ENCODE assay signal across 10 cellular contexts in the genomic region with DNA sequence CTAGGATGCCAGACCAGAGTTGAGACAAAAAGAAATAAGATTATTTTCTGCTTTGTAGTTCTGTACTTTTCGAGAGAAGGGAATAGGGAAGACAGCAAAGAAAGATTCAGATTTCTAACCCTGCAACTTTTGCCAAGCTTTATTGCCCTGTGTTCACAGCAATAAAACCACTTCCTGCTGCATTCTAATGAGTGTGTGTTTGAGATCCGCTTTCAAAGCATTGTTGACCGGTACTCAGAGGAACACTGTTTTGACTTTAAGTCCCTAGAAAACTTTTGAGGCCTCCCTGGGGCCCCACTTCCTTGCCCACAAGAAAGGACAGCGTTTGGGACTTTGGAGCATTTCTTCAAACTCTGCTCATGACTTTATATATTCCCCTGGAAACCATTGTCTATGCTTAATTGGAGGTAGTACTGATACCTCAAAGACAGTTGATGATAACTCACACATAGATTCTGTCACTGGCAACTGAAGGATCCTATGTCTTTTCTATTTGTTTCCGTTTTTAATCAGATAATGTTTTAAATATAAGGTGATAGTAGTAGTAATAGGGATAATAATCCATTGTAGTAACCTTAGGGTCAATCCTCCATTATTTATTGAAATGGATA. TPM values are rescaled to one million over a fixed set of nuclear protein-coding genes. Genes with fewer than 3 reads are reported as not detected.
A peak's percentile ranks its signal among the peaks of the same experiment; 100 is the strongest.
DNase-seq lines count a peak whose midpoint lies in the region; ATAC-seq and TF ChIP-seq lines count a peak whose summit lies in the region.
"Had no signal": no experiment of that assay in that cellular context is flagged by ENCODE, and none has a peak within 500 bp of the region (broad histone marks: within the 10 kb centered on the region; RNA-seq: fewer than 3 reads in every experiment).

No MANE protein-coding gene starts in this region.

- H2AFZ ChIP-seq in Loucy (ENCODE audit: low read length) (peak overlapping the region; percentile 54), smooth muscle cell (ENCODE audit: low read depth) (peak overlapping the region; percentile 99)

- intact Hi-C loops in breast epithelium (cut with DNase I; ENCODE audit: low total_unique reads) (no loop called here), MCF 10A (cut with micrococcal nuclease) (no loop called here), esophagus muscularis mucosa (cut with DNase I) (no loop called here)

- H3K27ac Mint-ChIP-seq in MCF 10A (ENCODE audit: low read depth, unreplicated experiment), result no peak overlapping the region

- TF ChIP-seq POLR2A in breast epithelium (IDR thresholded peaks at IDR 0.05) (no peak), esophagus muscularis mucosa (IDR thresholded peaks at IDR 0.05; ENCODE audit: low read depth) (no peak)

- H3K36me3 ChIP-seq in breast epithelium, result no peaks in the 10 kb centered on the region
- H3K36me3 ChIP-seq in Loucy (ENCODE audit: insufficient read depth, low read length), result no peaks in the 10 kb centered on the region
- H3K36me3 ChIP-seq in esophagus muscularis mucosa, result no peaks in the 10 kb centered on the region
- no peaks in the 10 kb centered on the region for H3K36me3 ChIP-seq in smooth muscle cell (ENCODE audit: low read depth)

- H3K4me3 ChIP-seq in breast epithelium, result peak overlapping the region in 2 of 3 donors; percentile 26
- H3K4me3 ChIP-seq in Loucy (ENCODE audit: low read length, poor library complexity, severe bottlenecking), result peak overlapping the region; percentile 72
- peak overlapping the region; percentile 6 to 36 (median 18) for H3K4me3 ChIP-seq in esophagus muscularis mucosa
- peak overlapping the region; percentile 29 for H3K4me3 ChIP-seq in smooth muscle cell

- 38% methylated on average over 5 of the region's 5 CpGs for WGBS in esophagus muscularis mucosa
- WGBS in smooth muscle cell (ENCODE audit: low lambda C conversion rate), result 24% methylated on average over 5 of the region's 5 CpGs

- 0 out of 2 replicates have a peak, but pooled peaks cover 7% of the 10 kb centered on the region for H3F3A ChIP-seq in Loucy (ENCODE audit: low read depth)
- no peaks in the 10 kb centered on the region for H3F3A ChIP-seq in smooth muscle cell (ENCODE audit: low read depth)

- H3K9me3 ChIP-seq in breast epithelium (no peaks in the 10 kb centered on the region), Loucy (ENCODE audit: insufficient read depth, low read depth, low read length) (no peaks in the 10 kb centered on the region), esophagus muscularis mucosa (no peaks in the 10 kb centered on the region), smooth muscle cell (replicated peaks; ENCODE audit: low read depth) (no peaks in the 10 kb centered on the region)

- no peaks in the 10 kb centered on the region for H3K9me2 ChIP-seq in Loucy (replicated peaks; ENCODE audit: low read depth, low read length)

- TF ChIP-seq CTCF in breast epithelium (IDR thresholded peaks at IDR 0.05) (no peak), MCF 10A (IDR thresholded peaks at IDR 0.05; ENCODE audit: unreplicated experiment) (no peak), Loucy (conservative IDR thresholded peaks at IDR 0.05; ENCODE audit: low read length) (no peak), esophagus muscularis mucosa (IDR thresholded peaks at IDR 0.05) (no peak), smooth muscle cell (IDR thresholded peaks at IDR 0.05; ENCODE audit: borderline replicate concordance, insufficient read depth, poor library complexity, severe bottlenecking) (no peak)

- H3K9ac ChIP-seq in Loucy (ENCODE audit: low read depth, low read length, poor library complexity, severe bottlenecking) (peak overlapping the region; percentile 63), smooth muscle cell (ENCODE audit: low read depth) (peak overlapping the region; percentile 45)

- H3K79me2 ChIP-seq in Loucy (ENCODE audit: insufficient read depth, low read length), result no peaks in the 10 kb centered on the region
- H3K79me2 ChIP-seq in smooth muscle cell (ENCODE audit: low read depth), result no peaks in the 10 kb centered on the region

- H3K27me3 ChIP-seq in breast epithelium, result no peaks in the 10 kb centered on the region
- no peaks in the 10 kb centered on the region for H3K27me3 ChIP-seq in Loucy (ENCODE audit: insufficient read depth, low read length, poor library complexity, severe bottlenecking)
- no peaks in the 10 kb centered on the region for H3K27me3 ChIP-seq in esophagus muscularis mucosa
- no peaks in the 10 kb centered on the region for H3K27me3 ChIP-seq in smooth muscle cell (ENCODE audit: low read depth)

- no peak overlapping the region for H3K4me3 Mint-ChIP-seq in MCF 10A (ENCODE audit: unreplicated experiment)

- CTCF ChIA-PET in MCF 10A (lab: Yijun Ruan, JAX), result interaction anchor here (0.6 to 0.7 kb wide), 2 partner anchors 19 to 184 kb away, joined by 3 read pairs; no protein-coding TSS in a partner anchor

- H3K27ac ChIP-seq in breast epithelium (peak overlapping the region; percentile 30 to 40), esophagus muscularis mucosa (replicated peaks in 1 of 4) (peak overlapping the region in 3 of 4 donors; percentile 31 to 62 (median 50)), smooth muscle cell (ENCODE audit: low read depth) (peak overlapping the region; percentile 51)

- no peaks in the 10 kb centered on the region for H3K9me3 Mint-ChIP-seq in MCF 10A (ENCODE audit: unreplicated experiment)

- TF ChIP-seq EP300 in esophagus muscularis mucosa (IDR thresholded peaks at IDR 0.05), result no peak

- no peak for ATAC-seq in GM21515 (IDR thresholded peaks at IDR 0.05; ENCODE audit: unreplicated experiment)

- no peaks in the 10 kb centered on the region for H3K36me3 Mint-ChIP-seq in MCF 10A (ENCODE audit: insufficient read depth, unreplicated experiment)

- no peaks in the 10 kb centered on the region for H3K4me1 Mint-ChIP-seq in MCF 10A (ENCODE audit: insufficient read depth, unreplicated experiment)

- no peaks in the 10 kb centered on the region for H3K4me1 ChIP-seq in breast epithelium
- peaks cover 24% of the 10 kb centered on the region for H3K4me1 ChIP-seq in Loucy (ENCODE audit: insufficient read depth, low read length, poor library complexity, severe bottlenecking)
- H3K4me1 ChIP-seq in esophagus muscularis mucosa, result peaks cover 0 to 4% (median 2%) of the 10 kb centered on the region in 4 donors
- H3K4me1 ChIP-seq in smooth muscle cell (ENCODE audit: low read depth), result peaks cover 19% of the 10 kb centered on the region

- peak overlapping the region; percentile 94 for H3K4me2 ChIP-seq in Loucy (ENCODE audit: low read depth, low read length, poor library complexity, severe bottlenecking)
- H3K4me2 ChIP-seq in smooth muscle cell, result peak overlapping the region; percentile 80

- DNase-seq in breast epithelium (ENCODE audit: low spot score in 2 of 2) (no peak), MCF 10A (ENCODE audit: unreplicated experiment) (no peak), esophagus muscularis mucosa (ENCODE audit: extremely low spot score) (no peak), smooth muscle cell (lab: John Stamatoyannopoulos, UW; ENCODE audit: unreplicated experiment) (no peak), OCI-M2 (lab: John Stamatoyannopoulos, UW; ENCODE audit: unreplicated experiment) (no peak)
- DNase-seq in stimulated activated CD4-positive, alpha-beta T cell treated with anti-CD3 and anti-CD28 coated beads, Interleukin-12 subunit alpha, Interleukin-12 subunit beta, amount 100 ng/mL, for 4 hours, result no peak

- POLR2A ChIA-PET in MCF 10A (lab: Yijun Ruan, JAX), result no interaction called here

- H3K27me3 Mint-ChIP-seq in MCF 10A (ENCODE audit: insufficient read depth, unreplicated experiment), result peaks cover 9% of the 10 kb centered on the region

- no peaks in the 10 kb centered on the region for H4K20me1 ChIP-seq in Loucy (ENCODE audit: insufficient read depth, low read length, poor library complexity, severe bottlenecking)
- no peaks in the 10 kb centered on the region for H4K20me1 ChIP-seq in smooth muscle cell (ENCODE audit: low read depth)

- no TSS peak for BruUV-seq in MCF 10A (replicated peaks; lab: Mats Ljungman, UMichigan)

RNA-seq across cellular contexts. Expression of a gene that starts 1.3 kb away (rescaled TPM):
- total RNA-seq in breast epithelium, result 10 to 100 TPM in 2 of 3 donors, 1 to 10 TPM in 1; 7.2 to 58.7 (median 16.7) TPM
- total RNA-seq in MCF 10A (2022), result not detected in 2 replicates
- 10 to 100 TPM in 1 of 4 donors, 1 to 10 TPM in 3; 5.2 to 23.9 (median 8.0) TPM for total RNA-seq in esophagus muscularis mucosa
- total RNA-seq in smooth muscle cell, result 3.3 TPM in 1 of 2 replicates, not detected in the other
- polyA plus RNA-seq in smooth muscle cell, result 0.22 TPM in 1 of 2 replicates, not detected in the other
- total RNA-seq: kidney epithelial cell had no signal

RNA-seq across cellular contexts. Expression of a gene that starts 14.2 kb away (rescaled TPM):
- total RNA-seq in breast epithelium (1 to 10 TPM in 1 of 3 donors, not detected in 2; 1.3 TPM), MCF 10A (2022) (not detected in 2 replicates), esophagus muscularis mucosa (not detected), smooth muscle cell (not detected in 2 replicates)
- not detected in 2 replicates for polyA plus RNA-seq in smooth muscle cell
- total RNA-seq: activated CD8-positive, alpha-beta memory T cell treated with anti-CD3 and anti-CD28 coated beads for 36 hours; kidney epithelial cell had no signal

RNA-seq across cellular contexts. Expression of a gene that starts 20.3 kb away (rescaled TPM):
- total RNA-seq in breast epithelium (1,000 to 10,000 TPM in 1 of 3 donors, 100 to 1,000 TPM in 2; 125 to 1,186 (median 303) TPM), MCF 10A (2022) (not detected in 2 replicates), esophagus muscularis mucosa (100 to 1,000 TPM; 270 to 766 (median 341) TPM), smooth muscle cell (4.0 and 13.5 TPM in 2 replicates)
- polyA plus RNA-seq in smooth muscle cell, result 6.9 and 8.5 TPM in 2 replicates
- total RNA-seq: activated CD8-positive, alpha-beta memory T cell treated with anti-CD3 and anti-CD28 coated beads for 36 hours; kidney epithelial cell had no signal

RNA-seq across cellular contexts. Expression of a gene that starts 36.7 kb away (rescaled TPM):
- not detected for total RNA-seq in breast epithelium
- not detected in 2 replicates for total RNA-seq in MCF 10A (2022)
- not detected for total RNA-seq in esophagus muscularis mucosa
- not detected in 2 replicates for total RNA-seq in smooth muscle cell
- polyA plus RNA-seq in smooth muscle cell, result not detected in 2 replicates
- total RNA-seq: activated CD8-positive, alpha-beta memory T cell treated with anti-CD3 and anti-CD28 coated beads for 36 hours; kidney epithelial cell had no signal

Comparison
In these comparisons a context has a peak if more than half of its experiments do, and no peak if none do; other contexts are left out.
1. H3K4me3 ChIP-seq: peak in every context shown above with its lines; median percentile 72 in Loucy; 29 in smooth muscle cell; 26 in breast epithelium; 18 in esophagus muscularis mucosa.